1 cellular context compared by ENCODE assay signal in the genomic region with DNA sequence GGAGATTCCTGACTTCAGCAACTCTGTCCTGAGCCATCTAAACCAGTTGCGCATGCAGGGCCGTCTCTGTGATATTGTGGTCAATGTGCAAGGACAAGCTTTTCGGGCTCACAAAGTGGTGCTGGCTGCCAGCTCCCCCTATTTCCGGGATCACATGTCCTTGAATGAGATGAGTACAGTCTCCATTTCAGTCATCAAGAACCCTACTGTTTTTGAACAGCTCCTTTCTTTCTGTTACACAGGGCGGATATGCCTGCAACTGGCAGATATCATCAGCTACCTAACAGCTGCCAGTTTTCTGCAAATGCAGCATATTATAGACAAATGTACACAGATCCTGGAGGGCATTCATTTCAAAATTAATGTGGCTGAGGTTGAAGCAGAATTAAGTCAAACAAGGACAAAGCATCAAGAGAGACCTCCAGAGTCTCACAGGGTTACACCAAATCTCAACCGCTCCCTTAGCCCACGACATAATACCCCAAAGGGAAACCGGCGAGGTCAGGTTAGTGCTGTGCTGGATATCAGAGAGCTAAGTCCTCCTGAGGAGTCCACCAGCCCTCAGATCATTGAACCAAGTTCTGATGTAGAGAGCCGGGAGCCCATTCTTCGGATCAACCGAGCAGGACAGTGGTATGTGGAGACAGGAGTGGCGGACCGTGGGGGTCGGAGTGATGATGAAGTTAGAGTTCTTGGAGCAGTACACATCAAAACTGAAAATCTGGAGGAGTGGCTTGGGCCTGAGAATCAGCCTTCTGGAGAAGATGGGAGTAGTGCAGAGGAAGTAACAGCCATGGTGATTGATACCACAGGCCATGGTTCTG.
TF ChIP-seq lines count a peak whose summit lies in the region.

No MANE protein-coding gene starts in this region.

TF ChIP-seq in endothelial cell of umbilical vein, 7 proteins besides CTCF, POLR2A, EP300 and RAD21:
- peak; percentile 85 for TF ChIP-seq GATA2 (IDR thresholded peaks at IDR 0.05; ENCODE audit: insufficient read depth, insufficient read length, low read depth, low read length)
- TF ChIP-seq MAX (IDR thresholded peaks at IDR 0.05; ENCODE audit: insufficient read depth, insufficient read length) = peak; percentile 38
- peak; percentile 30 for TF ChIP-seq JUN (IDR thresholded peaks at IDR 0.05; ENCODE audit: borderline replicate concordance, insufficient read depth, insufficient read length, low read depth)
- no peak for TF ChIP-seq MYC (IDR thresholded peaks at IDR 0.05; ENCODE audit: low read depth, low read length)
- no peak for TF ChIP-seq FOS (IDR thresholded peaks at IDR 0.05; ENCODE audit: borderline replicate concordance, insufficient read depth, low read length)
- peak; percentile 21 for TF ChIP-seq POLR2AphosphoS5 (IDR thresholded peaks at IDR 0.05; ENCODE audit: insufficient read depth, low read depth, low read length)
- no peak for TF ChIP-seq EZH2 (IDR thresholded peaks at IDR 0.05; ENCODE audit: borderline replicate concordance, low read depth, low read length, severe bottlenecking)
